ENCODE assay signal across 13 cellular contexts in the genomic region with DNA sequence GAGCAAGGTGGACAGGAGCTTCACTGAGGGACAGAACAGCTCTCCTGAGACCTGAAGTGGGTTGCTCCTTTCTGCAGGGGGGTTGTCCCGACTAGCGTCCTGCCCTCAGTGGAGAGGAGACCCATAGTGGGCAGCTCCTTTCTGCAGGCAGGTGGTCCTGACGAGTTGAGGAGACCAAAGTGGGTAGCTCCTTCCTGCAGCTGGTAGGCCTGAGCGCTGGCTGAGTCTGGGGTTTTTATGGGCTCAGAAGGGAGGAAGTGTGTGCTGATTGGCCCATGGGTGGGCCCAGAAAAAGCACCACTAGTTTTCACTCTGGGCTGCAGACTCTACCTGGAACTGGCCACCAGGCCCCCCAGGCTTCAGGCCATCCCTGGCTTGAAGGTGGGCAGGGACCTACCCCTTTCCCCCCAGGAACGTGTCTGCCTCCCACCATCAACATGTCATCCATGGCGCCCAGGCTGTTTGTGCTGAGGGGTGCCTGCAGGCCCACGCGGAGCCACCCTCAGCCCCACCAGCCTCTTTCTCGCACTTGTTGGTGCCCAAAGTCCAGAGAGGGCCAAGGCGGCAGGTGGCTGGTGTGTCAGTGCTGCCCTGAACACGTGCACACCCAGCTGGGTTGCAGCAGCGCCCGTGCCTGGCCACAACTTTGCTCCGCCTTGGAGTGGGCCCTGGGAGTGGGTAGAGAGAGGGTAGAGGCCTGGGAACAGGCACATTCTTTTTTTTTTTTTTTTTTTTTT. TPM values are rescaled to one million over a fixed set of nuclear protein-coding genes. Genes with fewer than 3 reads are reported as not detected.
DNase-seq lines count a peak whose midpoint lies in the region; ATAC-seq and TF ChIP-seq lines count a peak whose summit lies in the region.
"Had no signal": no experiment of that assay in that cellular context is flagged by ENCODE, and none has a peak within 500 bp of the region (broad histone marks: within the 10 kb centered on the region; RNA-seq: fewer than 3 reads in every experiment).

No MANE protein-coding gene starts in this region.

- H3K27me3 ChIP-seq in PC-9 (ENCODE audit: insufficient read depth, low read depth) (no peaks in the 10 kb centered on the region), endodermal cell (ENCODE audit: control insufficient read depth, insufficient read depth, low read length, poor library complexity, severe bottlenecking) (no peaks in the 10 kb centered on the region)

- no peak for ATAC-seq in stimulated activated memory B cell treated with anti-CD40 and anti-IgM and Interleukin-4, amounts not matched to agents 10 μg/mL and 1 μg/mL and 100 μg/mL, for 72 hours
- no peak for ATAC-seq in HG03460 (IDR thresholded peaks at IDR 0.05; ENCODE audit: unreplicated experiment)

- H3F3A ChIP-seq in PC-9 (ENCODE audit: insufficient read depth, low read depth) = peaks cover 14% of the 10 kb centered on the region; the same call in 1 of the 2 replicates

- CTCF ChIA-PET in activated naive CD4-positive, alpha-beta T cell treated with anti-CD3 and anti-CD28 coated beads, Interleukin-2, amount 10 ng/mL, durations not matched to agents 7 days and 5 days (lab: Charles Lee) = interaction anchor here (1.1 kb wide), 1 partner anchor 62 kb away, joined by 3 read pairs; no protein-coding TSS in a partner anchor
- CTCF ChIA-PET in PC-9 (lab: Charles Lee) = no interaction called here

- BruUV-seq in PC-9 (replicated peaks; lab: Mats Ljungman, UMichigan) = no TSS peak

- H3K4me3 ChIP-seq in PC-9 = no peak overlapping the region
- peak overlapping the region; percentile 83 for H3K4me3 ChIP-seq in endodermal cell (ENCODE audit: low read length)

- in situ Hi-C loops in ACHN (cut with HindIII; ENCODE audit: low pct_ligation_motif_present, low pct_unique_long_range_greater_than_20kb, low sequenced_read_pairs) = no loop called here

- peaks cover 32% of the 10 kb centered on the region for H3K4me1 Mint-ChIP-seq in activated naive CD4-positive, alpha-beta T cell treated with anti-CD3 and anti-CD28 coated beads, Interleukin-2, amount 10 ng/mL, durations not matched to agents 7 days and 5 days
- H3K4me1 Mint-ChIP-seq in endodermal cell = peaks cover 23% of the 10 kb centered on the region
- peaks cover 28% of the 10 kb centered on the region for H3K4me1 Mint-ChIP-seq in stimulated activated memory B cell treated with anti-CD40 and anti-IgM and Interleukin-4, amounts not matched to agents 10 μg/mL and 1 μg/mL and 100 μg/mL, for 72 hours

- H3K4me2 ChIP-seq in PC-9 = peak overlapping the region; percentile 76; the same call in 1 of the 2 replicates

- intact Hi-C loops in PC-9 (cut with micrococcal nuclease; ENCODE audit: unreplicated experiment) = loop anchor here (2.0 kb wide), 3 partner anchors 41 to 227 kb away; no protein-coding TSS in a partner anchor

- H3K27ac ChIP-seq in PC-9 (no peak overlapping the region), endodermal cell (ENCODE audit: low read depth, low read length) (no peak overlapping the region)

- H3K9me3 Mint-ChIP-seq in activated naive CD4-positive, alpha-beta T cell treated with anti-CD3 and anti-CD28 coated beads, Interleukin-2, amount 10 ng/mL, durations not matched to agents 7 days and 5 days = no peaks in the 10 kb centered on the region
- H3K9me3 Mint-ChIP-seq in endodermal cell = no peaks in the 10 kb centered on the region
- H3K9me3 Mint-ChIP-seq in stimulated activated memory B cell treated with anti-CD40 and anti-IgM and Interleukin-4, amounts not matched to agents 10 μg/mL and 1 μg/mL and 100 μg/mL, for 72 hours = no peaks in the 10 kb centered on the region

- H3K9ac ChIP-seq in endodermal cell (ENCODE audit: extremely low read depth, low read length, poor library complexity, severe bottlenecking) = no peak overlapping the region

- POLR2A ChIA-PET in PC-9 (lab: Charles Lee; ENCODE audit: unreplicated experiment) = no interaction called here

- H3K79me2 ChIP-seq in PC-9 (ENCODE audit: low read depth) = peaks cover 31% of the 10 kb centered on the region

- peaks cover 25% of the 10 kb centered on the region for H3K36me3 Mint-ChIP-seq in activated naive CD4-positive, alpha-beta T cell treated with anti-CD3 and anti-CD28 coated beads, Interleukin-2, amount 10 ng/mL, durations not matched to agents 7 days and 5 days
- peaks cover 17% of the 10 kb centered on the region for H3K36me3 Mint-ChIP-seq in endodermal cell (ENCODE audit: low read depth)
- no peaks in the 10 kb centered on the region for H3K36me3 Mint-ChIP-seq in stimulated activated memory B cell treated with anti-CD40 and anti-IgM and Interleukin-4, amounts not matched to agents 10 μg/mL and 1 μg/mL and 100 μg/mL, for 72 hours

- H3K4me3 Mint-ChIP-seq in activated naive CD4-positive, alpha-beta T cell treated with anti-CD3 and anti-CD28 coated beads, Interleukin-2, amount 10 ng/mL, durations not matched to agents 7 days and 5 days = peak overlapping the region; percentile 87
- peak overlapping the region; percentile 84 for H3K4me3 Mint-ChIP-seq in endodermal cell
- peak overlapping the region; percentile 78 for H3K4me3 Mint-ChIP-seq in stimulated activated memory B cell treated with anti-CD40 and anti-IgM and Interleukin-4, amounts not matched to agents 10 μg/mL and 1 μg/mL and 100 μg/mL, for 72 hours

- no peak for DNase-seq in activated naive CD4-positive, alpha-beta T cell treated with anti-CD3 and anti-CD28 coated beads, Interleukin-2, amount 10 ng/mL, durations not matched to agents 7 days and 5 days
- no peak for DNase-seq in activated naive CD4-positive, alpha-beta T cell treated with Interleukin-2 at 50 U/mL for 16 hours
- no peak for DNase-seq in PC-9
- DNase-seq in endodermal cell = no peak
- DNase-seq in ACHN = no peak
- DNase-seq in stimulated activated CD4-positive, alpha-beta T cell treated with anti-CD3 and anti-CD28 coated beads, Interleukin-12 subunit alpha, Interleukin-12 subunit beta, amount 100 ng/mL, for 4 hours = no peak
- DNase-seq: activated CD4-positive, alpha-beta T cell treated with anti-CD3 and anti-CD28 coated beads for 4 hours; foreskin melanocyte; left ventricle myocardium inferior; NCI-H1436; stimulated activated CD8-positive, alpha-beta memory T cell treated with anti-CD3 and anti-CD28 coated beads, Interleukin-4, amount 100 ng/mL, for 48 hours had no signal

- H3K36me3 ChIP-seq in PC-9 (ENCODE audit: low read depth) (0 out of 2 replicates have a peak, but pooled peaks cover 3% of the 10 kb centered on the region), endodermal cell (ENCODE audit: control insufficient read depth, insufficient read depth, low read length) (no peaks in the 10 kb centered on the region)
- H3K36me3 ChIP-seq: left ventricle myocardium inferior had no signal

- H3K27ac Mint-ChIP-seq in activated naive CD4-positive, alpha-beta T cell treated with anti-CD3 and anti-CD28 coated beads, Interleukin-2, amount 10 ng/mL, durations not matched to agents 7 days and 5 days = peak overlapping the region; percentile 94
- H3K27ac Mint-ChIP-seq in endodermal cell = no peak overlapping the region
- peak overlapping the region; percentile 93 for H3K27ac Mint-ChIP-seq in stimulated activated memory B cell treated with anti-CD40 and anti-IgM and Interleukin-4, amounts not matched to agents 10 μg/mL and 1 μg/mL and 100 μg/mL, for 72 hours

- no peaks in the 10 kb centered on the region for H3K9me2 ChIP-seq in PC-9 (ENCODE audit: insufficient read depth)

- no peaks in the 10 kb centered on the region for H3K27me3 Mint-ChIP-seq in activated naive CD4-positive, alpha-beta T cell treated with anti-CD3 and anti-CD28 coated beads, Interleukin-2, amount 10 ng/mL, durations not matched to agents 7 days and 5 days
- peaks cover 3% of the 10 kb centered on the region for H3K27me3 Mint-ChIP-seq in endodermal cell (ENCODE audit: insufficient read depth)
- H3K27me3 Mint-ChIP-seq in stimulated activated memory B cell treated with anti-CD40 and anti-IgM and Interleukin-4, amounts not matched to agents 10 μg/mL and 1 μg/mL and 100 μg/mL, for 72 hours = no peaks in the 10 kb centered on the region

- WGBS in endodermal cell (ENCODE audit: insufficient coverage in 1 of 2, insufficient read length in 1 of 2), 2 experiments = 94 to 97% methylated on average over 8 to 14 of the region's 14 CpGs

- H3K9me3 ChIP-seq in PC-9 (ENCODE audit: insufficient read depth, low read depth) (no peaks in the 10 kb centered on the region), endodermal cell (ENCODE audit: control insufficient read depth, low read length) (peaks cover 10% of the 10 kb centered on the region)
- H3K9me3 ChIP-seq: left ventricle myocardium inferior had no signal

- TF ChIP-seq CTCF in PC-9 (conservative IDR thresholded peaks at IDR 0.05) (no peak), endodermal cell (conservative IDR thresholded peaks at IDR 0.05) (no peak)

- no peak overlapping the region for H2AFZ ChIP-seq in PC-9

- peaks cover 25% of the 10 kb centered on the region for H3K4me1 ChIP-seq in PC-9 (replicated peaks; ENCODE audit: insufficient read depth)
- peaks cover under 1% of the 10 kb centered on the region for H3K4me1 ChIP-seq in endodermal cell (ENCODE audit: control insufficient read depth, insufficient read depth, low read length)

- H4K20me1 ChIP-seq in PC-9 (ENCODE audit: insufficient read depth) = peaks cover 23% of the 10 kb centered on the region

RNA-seq across cellular contexts. Expression of gene DEK, which starts 1.6 kb away (rescaled TPM):
- 192 and 260 TPM in 2 replicates for total RNA-seq in PC-9 (2021)
- total RNA-seq in endodermal cell = 100 to 1,000 TPM; 139 to 171 TPM
- polyA plus RNA-seq in endodermal cell (2013, experiment 1 of 2) = 179 TPM
- polyA plus RNA-seq in endodermal cell (2013, experiment 2 of 2) = 187 TPM
